In genomic region chr1:202781180-202781579, GRCh38 we compare ENCODE assay signal across 19 cellular contexts. TPM values are rescaled to one million over a fixed set of nuclear protein-coding genes. Genes with fewer than 3 reads are reported as not detected.
DNase-seq lines count a peak whose midpoint lies in the region; ATAC-seq, FAIRE-seq and TF ChIP-seq lines count a peak whose summit lies in the region.
"Had no signal": no experiment of that assay in that cellular context is flagged by ENCODE, and none has a peak within 500 bp of the region (broad histone marks: within the 10 kb centered on the region; RNA-seq: fewer than 3 reads in every experiment).

No MANE protein-coding gene starts in this region.

- no peaks in the 10 kb centered on the region for H3K36me3 ChIP-seq in kidney (ENCODE audit: control insufficient read depth in 1 of 2, insufficient read depth in 2 of 2, low read length in 2 of 2)

- H3K4me1 ChIP-seq in kidney (ENCODE audit: control insufficient read depth in 1 of 2, insufficient read depth in 1 of 2, low read depth in 1 of 2, low read length in 2 of 2): peaks cover 3 to 10% of the 10 kb centered on the region in 2 donors
- H3K4me1 ChIP-seq: Caco-2 had no signal

- no peaks in the 10 kb centered on the region for H3K9me3 ChIP-seq in kidney (ENCODE audit: control insufficient read depth in 1 of 2, low read length in 2 of 2)
- H3K9me3 ChIP-seq in T-helper 17 cell (ENCODE audit: control insufficient read depth, low read length, poor library complexity, severe bottlenecking): no peaks in the 10 kb centered on the region
- H3K9me3 ChIP-seq: BLaER1, Caco-2 had no signal

- ATAC-seq in GM19455 (IDR thresholded peaks at IDR 0.05; ENCODE audit: unreplicated experiment) (no peak), T-helper 17 cell (no peak)
- ATAC-seq: GM12878, GM23338, HepG2 had no signal

- H3K4me1 Mint-ChIP-seq in activated naive CD4-positive, alpha-beta T cell treated with anti-CD3 and anti-CD28 coated beads for 36 hours (ENCODE audit: low read depth): peaks cover 21% of the 10 kb centered on the region
- peaks cover 2% of the 10 kb centered on the region for H3K4me1 Mint-ChIP-seq in progenitor cell of endocrine pancreas (ENCODE audit: low read depth)
- H3K4me1 Mint-ChIP-seq in T-helper 17 cell: peaks cover 6% of the 10 kb centered on the region

- TF ChIP-seq CTCF in VCaP (conservative IDR thresholded peaks at IDR 0.05): no peak
- TF ChIP-seq CTCF in kidney (IDR thresholded peaks at IDR 0.05; ENCODE audit: borderline replicate concordance, extremely low read depth, insufficient read depth): no peak
- no peak for TF ChIP-seq CTCF in progenitor cell of endocrine pancreas (IDR thresholded peaks at IDR 0.05; ENCODE audit: unreplicated experiment)

- no peak overlapping the region for H3K9ac ChIP-seq in kidney (ENCODE audit: low read length in 2 of 2)
- H3K9ac ChIP-seq: BLaER1 had no signal

- H3K4me3 Mint-ChIP-seq in activated naive CD4-positive, alpha-beta T cell treated with anti-CD3 and anti-CD28 coated beads for 36 hours: no peak overlapping the region
- H3K4me3 Mint-ChIP-seq in progenitor cell of endocrine pancreas (ENCODE audit: low read depth): no peak overlapping the region
- no peak overlapping the region for H3K4me3 Mint-ChIP-seq in T-helper 17 cell
- H3K4me3 Mint-ChIP-seq: CD8-positive, alpha-beta memory T cell; GM23338 had no signal

- peak overlapping the region; percentile 16 for H3K27ac Mint-ChIP-seq in activated naive CD4-positive, alpha-beta T cell treated with anti-CD3 and anti-CD28 coated beads for 36 hours
- H3K27ac Mint-ChIP-seq in progenitor cell of endocrine pancreas (peak overlapping the region; percentile 29), T-helper 17 cell (no peak overlapping the region)
- H3K27ac Mint-ChIP-seq: CD8-positive, alpha-beta memory T cell; GM23338 had no signal

- peak overlapping the region; percentile 31; the same call in 1 of the 2 replicates for H3K27ac ChIP-seq in VCaP
- no peak overlapping the region for H3K27ac ChIP-seq in kidney (ENCODE audit: low read depth in 2 of 2, low read length in 2 of 2)
- H3K27ac ChIP-seq: 22Rv1, BLaER1 had no signal

- intact Hi-C loops in activated naive CD4-positive, alpha-beta T cell treated with anti-CD3 and anti-CD28 coated beads for 36 hours (cut with micrococcal nuclease): no loop called here
- intact Hi-C loops in kidney (cut with DNase I): no loop called here

- H3K9me3 Mint-ChIP-seq in activated naive CD4-positive, alpha-beta T cell treated with anti-CD3 and anti-CD28 coated beads for 36 hours: no peaks in the 10 kb centered on the region
- no peaks in the 10 kb centered on the region for H3K9me3 Mint-ChIP-seq in progenitor cell of endocrine pancreas (ENCODE audit: low read depth)
- H3K9me3 Mint-ChIP-seq: CD8-positive, alpha-beta memory T cell; GM23338 had no signal

- H3K27me3 Mint-ChIP-seq in activated naive CD4-positive, alpha-beta T cell treated with anti-CD3 and anti-CD28 coated beads for 36 hours (ENCODE audit: low read depth): no peaks in the 10 kb centered on the region
- H3K27me3 Mint-ChIP-seq in progenitor cell of endocrine pancreas: no peaks in the 10 kb centered on the region
- H3K27me3 Mint-ChIP-seq in T-helper 17 cell: no peaks in the 10 kb centered on the region
- H3K27me3 Mint-ChIP-seq: CD8-positive, alpha-beta memory T cell had no signal

- no peak overlapping the region for H3K4me3 ChIP-seq in kidney (ENCODE audit: low read length in 2 of 2)
- H3K4me3 ChIP-seq: BLaER1, GM12878, GM23338 had no signal

- CTCF ChIA-PET in activated naive CD4-positive, alpha-beta T cell treated with anti-CD3 and anti-CD28 coated beads for 36 hours (lab: Charles Lee): interaction anchor here (0.9 to 1.1 kb wide), 3 partner anchors 10 to 30 kb away, joined by 3 to 5 read pairs (median 3); no protein-coding TSS in a partner anchor

- H3K36me3 Mint-ChIP-seq in activated naive CD4-positive, alpha-beta T cell treated with anti-CD3 and anti-CD28 coated beads for 36 hours (ENCODE audit: low read depth): peaks cover 1% of the 10 kb centered on the region
- H3K36me3 Mint-ChIP-seq in progenitor cell of endocrine pancreas (ENCODE audit: insufficient read depth): peaks cover 7% of the 10 kb centered on the region
- no peaks in the 10 kb centered on the region for H3K36me3 Mint-ChIP-seq in T-helper 17 cell (ENCODE audit: low read depth)

- no peak for DNase-seq in activated naive CD4-positive, alpha-beta T cell treated with anti-CD3 and anti-CD28 coated beads for 36 hours
- DNase-seq in activated naive CD4-positive, alpha-beta T cell (lab: John Stamatoyannopoulos, UW): no peak
- DNase-seq in kidney: no peak
- DNase-seq in progenitor cell of endocrine pancreas (ENCODE audit: low spot score, unreplicated experiment): no peak
- DNase-seq in DMS153 treated with DMSO at 0.1 percent for 48 hours (lab: John Stamatoyannopoulos, UW; ENCODE audit: unreplicated experiment): no peak
- no peak for DNase-seq in T-helper 17 cell
- DNase-seq: Caco-2; CD8-positive, alpha-beta memory T cell; H7 had no signal

- peak; percentile 6 for FAIRE-seq in kidney (lab: Jason Lieb, UNC)
- FAIRE-seq: GM12878, GM18507, HepG2 had no signal

RNA-seq across cellular contexts. Expression of gene KDM5B, which starts 27.0 kb away (rescaled TPM):
- 10 to 100 TPM; 16.8 to 18.2 TPM for total RNA-seq in activated naive CD4-positive, alpha-beta T cell treated with anti-CD3 and anti-CD28 coated beads for 36 hours
- 55.5 TPM for total RNA-seq in kidney
- 10.7 TPM for polyA plus RNA-seq in kidney (ENCODE audit: insufficient read depth, low read depth, low replicate concordance)
- total RNA-seq in progenitor cell of endocrine pancreas: 312 and 316 TPM in 2 replicates
- 10 to 100 TPM; 64.2 to 76.2 TPM for total RNA-seq in T-helper 17 cell

RNA-seq across cellular contexts. Expression of gene PCAT6, which starts 29.6 kb away (rescaled TPM):
- under 1 TPM; 0.37 to 0.43 TPM for total RNA-seq in activated naive CD4-positive, alpha-beta T cell treated with anti-CD3 and anti-CD28 coated beads for 36 hours
- total RNA-seq in kidney (2.0 TPM), progenitor cell of endocrine pancreas (5.6 and 5.7 TPM in 2 replicates), T-helper 17 cell (under 1 TPM in 1 of 2 donors, not detected in 1; 0.97 TPM)
- 5.8 TPM for polyA plus RNA-seq in kidney (ENCODE audit: insufficient read depth, low read depth, low replicate concordance)
- total RNA-seq: Caco-2, Daoy, HT1080 had no signal
